15 cellular contexts compared by ENCODE assay signal in genomic region chr1:26165126-26165892, GRCh38. TPM values are rescaled to one million over a fixed set of nuclear protein-coding genes. Genes with fewer than 3 reads are reported as not detected.
DNase-seq lines count a peak whose midpoint lies in the region; TF ChIP-seq lines count a peak whose summit lies in the region.
"Had no signal": no experiment of that assay in that cellular context is flagged by ENCODE, and none has a peak within 500 bp of the region (broad histone marks: within the 10 kb centered on the region; RNA-seq: fewer than 3 reads in every experiment).

No MANE protein-coding gene starts in this region.

- no peaks in the 10 kb centered on the region for H4K20me1 ChIP-seq in H9 (ENCODE audit: control insufficient read depth, insufficient read depth, insufficient read length)

- no peak overlapping the region for H3K4me3 ChIP-seq in CD8-positive, alpha-beta memory T cell (ENCODE audit: low read length)
- H3K4me3 ChIP-seq in mesendoderm (ENCODE audit: low read length) (no peak overlapping the region), ovary (no peak overlapping the region)

- H3K36me3 ChIP-seq in CD8-positive, alpha-beta memory T cell (ENCODE audit: insufficient read depth, low read length) = no peaks in the 10 kb centered on the region
- H3K36me3 ChIP-seq in mesendoderm (ENCODE audit: control insufficient read depth, insufficient read depth, low read length) = no peaks in the 10 kb centered on the region
- no peaks in the 10 kb centered on the region for H3K36me3 ChIP-seq in ovary

- H2BK120ac ChIP-seq in H9 (ENCODE audit: low read depth, low read length, poor library complexity, severe bottlenecking) (no peak overlapping the region), mesendoderm (ENCODE audit: low read depth, low read length) (no peak overlapping the region)

- H3K9me3 ChIP-seq in CD8-positive, alpha-beta memory T cell (ENCODE audit: low read length) = no peaks in the 10 kb centered on the region
- H3K9me3 ChIP-seq in H9 (ENCODE audit: control insufficient read depth, low read depth, low read length) (no peaks in the 10 kb centered on the region), ovary (no peaks in the 10 kb centered on the region)

- H3K4ac ChIP-seq in H9 (ENCODE audit: low read depth, low read length) = no peak overlapping the region
- H3K4ac ChIP-seq in mesendoderm (ENCODE audit: low read depth, low read length) = peak overlapping the region; percentile 1

- CTCF ChIA-PET in CD8-positive, alpha-beta memory T cell (lab: Charles Lee) = interaction anchor here (1.0 to 1.8 kb wide), 4 partner anchors 20 to 252 kb away, joined by 3 to 7 read pairs (median 4); partner anchors contain the start of gene CEP85

- no peaks in the 10 kb centered on the region for H3K9me3 Mint-ChIP-seq in CD8-positive, alpha-beta memory T cell
- H3K9me3 Mint-ChIP-seq in H9 = peaks cover 0 to 4% of the 10 kb centered on the region in 2 experiments; a peak in 1 of 5 replicates
- no peaks in the 10 kb centered on the region for H3K9me3 Mint-ChIP-seq in activated T-helper 2 cell treated with anti-CD3 and anti-CD28 coated beads, Interferon-gamma antibody, Interleukin-2, Interleukin-4, amounts not matched to agents 10 μg/mL and 5 μg/mL and 100 μg/mL, durations not matched to agents 14 hours and 24 hours and 36 hours
- H3K9me3 Mint-ChIP-seq: CD4-positive, CD25-positive, alpha-beta regulatory T cell had no signal

- H3K56ac ChIP-seq in H9 (ENCODE audit: insufficient read length, low read depth, low read length) (no peak overlapping the region), mesendoderm (ENCODE audit: low read length) (peak overlapping the region; percentile 54)

- H3K18ac ChIP-seq in H9 (ENCODE audit: insufficient read length, low read depth, low read length) (no peak overlapping the region), mesendoderm (ENCODE audit: low read length) (peak overlapping the region; percentile 3)

- H2AFZ ChIP-seq in H9 (ENCODE audit: low read length) = no peak overlapping the region

- H3T11ph ChIP-seq in H9 (ENCODE audit: low read length) = no peak overlapping the region

- no peak overlapping the region for H3K27ac Mint-ChIP-seq in CD8-positive, alpha-beta memory T cell
- peak overlapping the region in 1 of 3 experiments; percentile 80; a peak in 1 of 7 replicates for H3K27ac Mint-ChIP-seq in H9
- H3K27ac Mint-ChIP-seq in activated T-helper 2 cell treated with anti-CD3 and anti-CD28 coated beads, Interferon-gamma antibody, Interleukin-2, Interleukin-4, amounts not matched to agents 10 μg/mL and 5 μg/mL and 100 μg/mL, durations not matched to agents 14 hours and 24 hours and 36 hours = no peak overlapping the region

- H2AK5ac ChIP-seq in H9 (ENCODE audit: insufficient read length, low read length) = no peak overlapping the region
- no peak overlapping the region for H2AK5ac ChIP-seq in mesendoderm (ENCODE audit: low read length)

- DNase-seq in CD8-positive, alpha-beta memory T cell = no peak
- DNase-seq in H9 (no peak), mesendoderm (peak; percentile 88), G401 (ENCODE audit: low spot score) (no peak), ovary (no peak), DMS79 (lab: John Stamatoyannopoulos, UW) (no peak), NCI-H510A (lab: John Stamatoyannopoulos, UW) (no peak)
- DNase-seq in activated T-helper 2 cell treated with anti-CD3 and anti-CD28 coated beads, Interferon-gamma antibody, Interleukin-2, Interleukin-4, amounts not matched to agents 10 μg/mL and 5 μg/mL and 100 μg/mL, durations not matched to agents 14 hours and 24 hours and 36 hours (ENCODE audit: low spot score) = no peak
- DNase-seq: activated naive CD4-positive, alpha-beta T cell treated with anti-CD3 and anti-CD28 coated beads, Interleukin-2, amount 50 U/mL, for 16 hours; CD4-positive, CD25-positive, alpha-beta regulatory T cell; Karpas-422; SW 1271 had no signal

- H3K4me3 Mint-ChIP-seq in CD8-positive, alpha-beta memory T cell = peak overlapping the region in 4 of 7 donors; percentile 28 to 68 (median 54)
- H3K4me3 Mint-ChIP-seq in H9 = peak overlapping the region; percentile 69 to 84
- peak overlapping the region; percentile 51 for H3K4me3 Mint-ChIP-seq in activated T-helper 2 cell treated with anti-CD3 and anti-CD28 coated beads, Interferon-gamma antibody, Interleukin-2, Interleukin-4, amounts not matched to agents 10 μg/mL and 5 μg/mL and 100 μg/mL, durations not matched to agents 14 hours and 24 hours and 36 hours (ENCODE audit: low read depth)

- no peak overlapping the region for H3K14ac ChIP-seq in H9 (ENCODE audit: insufficient read depth, low read length)

- H3K79me2 ChIP-seq in H9 (ENCODE audit: insufficient read depth, low read length) (peaks cover 1% of the 10 kb centered on the region; the same call in 1 of the 2 replicates), mesendoderm (ENCODE audit: control insufficient read depth, insufficient read depth, low read length) (peaks cover 1% of the 10 kb centered on the region)

- H3K36me3 Mint-ChIP-seq in CD8-positive, alpha-beta memory T cell = peaks cover 0 to 5% (median 0%) of the 10 kb centered on the region in 3 donors
- no peaks in the 10 kb centered on the region for H3K36me3 Mint-ChIP-seq in H9 (ENCODE audit: insufficient read depth in 1 of 3, low read depth in 3 of 3)
- H3K36me3 Mint-ChIP-seq in activated T-helper 2 cell treated with anti-CD3 and anti-CD28 coated beads, Interferon-gamma antibody, Interleukin-2, Interleukin-4, amounts not matched to agents 10 μg/mL and 5 μg/mL and 100 μg/mL, durations not matched to agents 14 hours and 24 hours and 36 hours (ENCODE audit: low read depth) = no peaks in the 10 kb centered on the region
- H3K36me3 Mint-ChIP-seq: CD4-positive, CD25-positive, alpha-beta regulatory T cell had no signal

- no peak overlapping the region for H3K27ac ChIP-seq in CD8-positive, alpha-beta memory T cell (ENCODE audit: low read depth, low read length)
- no peak overlapping the region for H3K27ac ChIP-seq in H9 (ENCODE audit: insufficient read length, low read depth, low read length)
- no peak overlapping the region for H3K27ac ChIP-seq in mesendoderm (ENCODE audit: low read depth, low read length)
- no peak overlapping the region for H3K27ac ChIP-seq in ovary

- no peak overlapping the region for H4K91ac ChIP-seq in H9 (ENCODE audit: insufficient read length, low read depth, low read length)

- intact Hi-C loops in activated T-helper 2 cell treated with anti-CD3 and anti-CD28 coated beads, Interferon-gamma antibody, Interleukin-2, Interleukin-4, amounts not matched to agents 10 μg/mL and 5 μg/mL and 100 μg/mL, durations not matched to agents 14 hours and 24 hours and 36 hours (cut with micrococcal nuclease) = loop anchor here (10.0 kb wide), 1 partner anchor 229 kb away; no protein-coding TSS in a partner anchor
- intact Hi-C loops in ovary (cut with DNase I) = loop anchor here in 1 of 4 donors (5.0 kb wide), 1 partner anchor 67 kb away; the partner anchor contains the start of gene CEP85

- no peak overlapping the region for H2BK20ac ChIP-seq in H9 (ENCODE audit: low read depth, low read length, poor library complexity, severe bottlenecking)

- no peak for TF ChIP-seq CTCF in H9 (conservative IDR thresholded peaks at IDR 0.05)
- TF ChIP-seq CTCF in ovary (IDR thresholded peaks at IDR 0.05) = no peak

- no peak overlapping the region for H2BK15ac ChIP-seq in H9 (ENCODE audit: low read depth, low read length)
- H2BK15ac ChIP-seq in mesendoderm (replicated peaks; ENCODE audit: low read depth) = no peak overlapping the region

- H3K27me3 Mint-ChIP-seq in CD8-positive, alpha-beta memory T cell = peaks cover 16 to 18% of the 10 kb centered on the region in 2 donors
- peaks cover 74% of the 10 kb centered on the region for H3K27me3 Mint-ChIP-seq in H9 (ENCODE audit: low read depth)
- peaks cover 29% of the 10 kb centered on the region for H3K27me3 Mint-ChIP-seq in activated T-helper 2 cell treated with anti-CD3 and anti-CD28 coated beads, Interferon-gamma antibody, Interleukin-2, Interleukin-4, amounts not matched to agents 10 μg/mL and 5 μg/mL and 100 μg/mL, durations not matched to agents 14 hours and 24 hours and 36 hours (ENCODE audit: low read depth)

- WGBS in H9 (ENCODE audit: extremely low coverage, insufficient read length, low lambda C conversion rate) = no CpG with 5 or more reads among the region's 13 CpGs
- no CpG with 5 or more reads among the region's 13 CpGs for WGBS in mesendoderm (ENCODE audit: extremely low coverage, insufficient coverage, low lambda C conversion rate)
- WGBS in ovary, 3 donors = 65 to 70% (median 67%) methylated on average over 13 of the region's 13 CpGs

- TF ChIP-seq POLR2A in ovary (IDR thresholded peaks at IDR 0.05) = no peak

- H3K9ac ChIP-seq in H9 (ENCODE audit: extremely low read depth, insufficient read length, low read length) (no peak overlapping the region), mesendoderm (ENCODE audit: low read length) (peak overlapping the region; percentile 32)

- H2BK5ac ChIP-seq in H9 (ENCODE audit: insufficient read length, low read length) (no peak overlapping the region), mesendoderm (ENCODE audit: low read length) (peak overlapping the region; percentile 7)

- POLR2A ChIA-PET in CD8-positive, alpha-beta memory T cell (lab: Charles Lee) = no interaction called here

- no peaks in the 10 kb centered on the region for H3K79me1 ChIP-seq in H9 (ENCODE audit: insufficient read depth, low read depth, low read length, poor library complexity, severe bottlenecking)
- H3K79me1 ChIP-seq in mesendoderm (ENCODE audit: low read length) = peaks cover 3% of the 10 kb centered on the region

- peaks cover 23% of the 10 kb centered on the region for H3K4me1 ChIP-seq in CD8-positive, alpha-beta memory T cell (ENCODE audit: insufficient read depth, low read length)
- H3K4me1 ChIP-seq in H9 (ENCODE audit: insufficient read depth, low read length) = peaks cover 6% of the 10 kb centered on the region; the same call in 1 of the 2 replicates
- H3K4me1 ChIP-seq in mesendoderm (ENCODE audit: control insufficient read depth, low read depth, low read length) = peaks cover 23% of the 10 kb centered on the region
- peaks cover 10% of the 10 kb centered on the region for H3K4me1 ChIP-seq in ovary (ENCODE audit: insufficient read depth)

- peak overlapping the region; percentile 64 for H3K4me2 ChIP-seq in H9 (ENCODE audit: insufficient read depth, insufficient read length, low read length)
- no peak overlapping the region for H3K4me2 ChIP-seq in mesendoderm (ENCODE audit: low read length)

- in situ Hi-C loops in G401 (cut with HindIII; ENCODE audit: low sequenced_read_pairs) = loop anchor here (5.0 kb wide), 1 partner anchor 63 kb away; no protein-coding TSS in a partner anchor

- H4K8ac ChIP-seq in H9 (replicated peaks; ENCODE audit: insufficient read length, low read depth, low read length) (no peak overlapping the region), mesendoderm (ENCODE audit: low read depth, low read length) (no peak overlapping the region)

- TF ChIP-seq EP300 in ovary (IDR thresholded peaks at IDR 0.05) = no peak

- peaks cover 17 to 31% (median 24%) of the 10 kb centered on the region in 3 donors for H3K4me1 Mint-ChIP-seq in CD8-positive, alpha-beta memory T cell
- H3K4me1 Mint-ChIP-seq in H9 = peaks cover 35 to 56% of the 10 kb centered on the region in 2 experiments
- H3K4me1 Mint-ChIP-seq in activated T-helper 2 cell treated with anti-CD3 and anti-CD28 coated beads, Interferon-gamma antibody, Interleukin-2, Interleukin-4, amounts not matched to agents 10 μg/mL and 5 μg/mL and 100 μg/mL, durations not matched to agents 14 hours and 24 hours and 36 hours (ENCODE audit: low read depth) = peaks cover 21% of the 10 kb centered on the region

- H2BK12ac ChIP-seq in H9 (ENCODE audit: insufficient read length, low read depth, low read length) = no peak overlapping the region

- no peak overlapping the region for H4K5ac ChIP-seq in H9 (ENCODE audit: insufficient read length, low read depth, low read length)
- H4K5ac ChIP-seq in mesendoderm (ENCODE audit: low read length) = no peak overlapping the region

- peaks cover 22% of the 10 kb centered on the region for H3K23me2 ChIP-seq in H9 (ENCODE audit: insufficient read length, low read depth, low read length, poor library complexity, severe bottlenecking)

- peaks cover 8% of the 10 kb centered on the region for H3K27me3 ChIP-seq in CD8-positive, alpha-beta memory T cell (ENCODE audit: insufficient read depth, low read length, poor library complexity, severe bottlenecking)
- peaks cover 27% of the 10 kb centered on the region; the same call in 1 of the 2 replicates for H3K27me3 ChIP-seq in H9 (ENCODE audit: insufficient read depth, low read length)
- peaks cover 6% of the 10 kb centered on the region for H3K27me3 ChIP-seq in mesendoderm (ENCODE audit: insufficient read depth, low read length, poor library complexity)
- no peaks in the 10 kb centered on the region for H3K27me3 ChIP-seq in ovary

- H3K23ac ChIP-seq in H9 (ENCODE audit: insufficient read length, low read depth, low read length) = no peak overlapping the region
- H3K23ac ChIP-seq in mesendoderm (ENCODE audit: low read length) = no peak overlapping the region

RNA-seq across cellular contexts. Expression of gene C1orf232, which starts 3.5 kb away (rescaled TPM):
- total RNA-seq in CD8-positive, alpha-beta memory T cell = not detected
- polyA plus RNA-seq in CD8-positive, alpha-beta memory T cell = not detected
- total RNA-seq in H9 (2021) (not detected in 2 replicates), ovary (not detected)
- total RNA-seq in activated T-helper 2 cell treated with anti-CD3 and anti-CD28 coated beads, Interferon-gamma antibody, Interleukin-2, Interleukin-4, amounts not matched to agents 10 μg/mL and 5 μg/mL and 100 μg/mL, durations not matched to agents 14 hours and 24 hours and 36 hours = not detected in 2 replicates
- polyA plus RNA-seq in mesendoderm (2013, experiment 1 of 2) = not detected
- not detected for polyA plus RNA-seq in mesendoderm (2013, experiment 2 of 2)
- total RNA-seq in G401 (2014; rRNA removed; shearing (Covaris generic)) = not detected in 2 replicates
- polyA plus RNA-seq in ovary = not detected
- total RNA-seq: CD4-positive, CD25-positive, alpha-beta regulatory T cell; fibroblast of lung; skeletal muscle tissue had no signal
- polyA plus RNA-seq: CD4-positive, CD25-positive, alpha-beta regulatory T cell; fibroblast of lung; thymus had no signal

RNA-seq across cellular contexts. Expression of gene ZNF593, which starts 4.4 kb away (rescaled TPM):
- 10 to 100 TPM; 86.4 to 87.9 TPM for total RNA-seq in CD8-positive, alpha-beta memory T cell
- 26.2 TPM for polyA plus RNA-seq in CD8-positive, alpha-beta memory T cell
- 48.2 and 51.2 TPM in 2 replicates for total RNA-seq in H9 (2021)
- total RNA-seq in activated T-helper 2 cell treated with anti-CD3 and anti-CD28 coated beads, Interferon-gamma antibody, Interleukin-2, Interleukin-4, amounts not matched to agents 10 μg/mL and 5 μg/mL and 100 μg/mL, durations not matched to agents 14 hours and 24 hours and 36 hours = 57.5 and 65.0 TPM in 2 replicates
- polyA plus RNA-seq in mesendoderm (2013, experiment 1 of 2) = 64.2 TPM
- polyA plus RNA-seq in mesendoderm (2013, experiment 2 of 2) = 64.2 TPM
- total RNA-seq in G401 (2014; rRNA removed; shearing (Covaris generic)) = 46.4 and 97.1 TPM in 2 replicates
- total RNA-seq in ovary = 10 to 100 TPM; 17.8 to 62.5 (median 40.1) TPM
- polyA plus RNA-seq in ovary = 10 to 100 TPM in 1 of 2 donors, 1 to 10 TPM in 1; 1.8 to 36.5 TPM

RNA-seq across cellular contexts. Expression of gene ZNF593OS, which starts 6.3 kb away (rescaled TPM):
- total RNA-seq in CD8-positive, alpha-beta memory T cell = not detected
- polyA plus RNA-seq in CD8-positive, alpha-beta memory T cell = 0.85 TPM
- total RNA-seq in H9 (2021) (not detected in 2 replicates), ovary (not detected)
- total RNA-seq in activated T-helper 2 cell treated with anti-CD3 and anti-CD28 coated beads, Interferon-gamma antibody, Interleukin-2, Interleukin-4, amounts not matched to agents 10 μg/mL and 5 μg/mL and 100 μg/mL, durations not matched to agents 14 hours and 24 hours and 36 hours = not detected in 2 replicates
- polyA plus RNA-seq in mesendoderm (2013, experiment 1 of 2) = not detected
- polyA plus RNA-seq in mesendoderm (2013, experiment 2 of 2) = not detected
- not detected in 2 replicates for total RNA-seq in G401 (2014; rRNA removed; shearing (Covaris generic))
- polyA plus RNA-seq in ovary = under 1 TPM in 1 of 2 donors, not detected in 1; 0.54 TPM
- total RNA-seq: CD4-positive, CD25-positive, alpha-beta regulatory T cell; fibroblast of lung; skeletal muscle tissue had no signal
- polyA plus RNA-seq: fibroblast of lung had no signal

RNA-seq across cellular contexts. Expression of gene FAM110D, which starts 6.4 kb away (rescaled TPM):
- total RNA-seq in CD8-positive, alpha-beta memory T cell = not detected
- not detected for polyA plus RNA-seq in CD8-positive, alpha-beta memory T cell
- total RNA-seq in H9 (2021) (0.46 TPM in 2 replicates), ovary (1 to 10 TPM in 6 of 7 donors, under 1 TPM in 1; 0.91 to 4.9 (median 2.1) TPM)
- 0.07 TPM in 1 of 2 replicates, not detected in the other for total RNA-seq in activated T-helper 2 cell treated with anti-CD3 and anti-CD28 coated beads, Interferon-gamma antibody, Interleukin-2, Interleukin-4, amounts not matched to agents 10 μg/mL and 5 μg/mL and 100 μg/mL, durations not matched to agents 14 hours and 24 hours and 36 hours
- 0.59 TPM for polyA plus RNA-seq in mesendoderm (2013, experiment 1 of 2)
- 0.53 TPM for polyA plus RNA-seq in mesendoderm (2013, experiment 2 of 2)
- 3.5 and 5.1 TPM in 2 replicates for total RNA-seq in G401 (2014; rRNA removed; shearing (Covaris generic))
- polyA plus RNA-seq in ovary = 1 to 10 TPM; 1.6 to 3.0 TPM
- total RNA-seq: CD4-positive, CD25-positive, alpha-beta regulatory T cell; fibroblast of lung had no signal
- polyA plus RNA-seq: CD4-positive, CD25-positive, alpha-beta regulatory T cell; fibroblast of lung had no signal

RNA-seq across cellular contexts. Expression of gene CNKSR1, which starts 12.0 kb away (rescaled TPM):
- total RNA-seq in CD8-positive, alpha-beta memory T cell = under 1 TPM; 0.37 to 0.86 TPM
- not detected for polyA plus RNA-seq in CD8-positive, alpha-beta memory T cell
- total RNA-seq in H9 (2021) (23.4 and 26.3 TPM in 2 replicates), ovary (10 to 100 TPM in 1 of 7 donors, 1 to 10 TPM in 6; 2.9 to 16.8 (median 6.3) TPM)
- 3.4 TPM in 2 replicates for total RNA-seq in activated T-helper 2 cell treated with anti-CD3 and anti-CD28 coated beads, Interferon-gamma antibody, Interleukin-2, Interleukin-4, amounts not matched to agents 10 μg/mL and 5 μg/mL and 100 μg/mL, durations not matched to agents 14 hours and 24 hours and 36 hours
- 8.5 TPM for polyA plus RNA-seq in mesendoderm (2013, experiment 1 of 2)
- polyA plus RNA-seq in mesendoderm (2013, experiment 2 of 2) = 8.5 TPM
- not detected in 2 replicates for total RNA-seq in G401 (2014; rRNA removed; shearing (Covaris generic))
- 1 to 10 TPM in 1 of 2 donors, under 1 TPM in 1; 0.73 to 1.7 TPM for polyA plus RNA-seq in ovary
- total RNA-seq: fibroblast of lung, skeletal muscle tissue had no signal
- polyA plus RNA-seq: fibroblast of lung had no signal
